12 cellular contexts compared by ENCODE assay signal in genomic region chr6:139308936-139309603, GRCh38. TPM values are rescaled to one million over a fixed set of nuclear protein-coding genes. Genes with fewer than 3 reads are reported as not detected.
A peak's percentile ranks its signal among the peaks of the same experiment; 100 is the strongest.
DNase-seq lines count a peak whose midpoint lies in the region; ATAC-seq and TF ChIP-seq lines count a peak whose summit lies in the region.
"Had no signal": no experiment of that assay in that cellular context is flagged by ENCODE, and none has a peak within 500 bp of the region (broad histone marks: within the 10 kb centered on the region; RNA-seq: fewer than 3 reads in every experiment).

No MANE protein-coding gene starts in this region.

- H3K9me3 ChIP-seq in adipocyte (ENCODE audit: control insufficient read depth, low read length): no peaks in the 10 kb centered on the region
- H3K9me3 ChIP-seq in CD8-positive, alpha-beta memory T cell (ENCODE audit: low read length): no peaks in the 10 kb centered on the region
- H3K9me3 ChIP-seq: BLaER1 had no signal

- no peak overlapping the region for H3K27ac ChIP-seq in CD8-positive, alpha-beta memory T cell (ENCODE audit: low read depth, low read length)
- H3K27ac ChIP-seq: BLaER1 had no signal

- H3K27me3 Mint-ChIP-seq in natural killer cell treated with Interleukin-12 subunit alpha and Interleukin-12 subunit beta and Interleukin-15 and Interleukin-18, amount 100 ng/mL, for 72 hours: no peaks in the 10 kb centered on the region
- no peaks in the 10 kb centered on the region for H3K27me3 Mint-ChIP-seq in natural killer cell (ENCODE audit: low read depth in 2 of 2)
- no peaks in the 10 kb centered on the region for H3K27me3 Mint-ChIP-seq in CD8-positive, alpha-beta memory T cell

- no peaks in the 10 kb centered on the region for H3K9me3 Mint-ChIP-seq in natural killer cell treated with Interleukin-12 subunit alpha and Interleukin-12 subunit beta and Interleukin-15 and Interleukin-18, amount 100 ng/mL, for 72 hours
- no peaks in the 10 kb centered on the region for H3K9me3 Mint-ChIP-seq in natural killer cell
- no peaks in the 10 kb centered on the region for H3K9me3 Mint-ChIP-seq in CD8-positive, alpha-beta memory T cell

- peaks cover 11% of the 10 kb centered on the region for H3K4me1 ChIP-seq in adipocyte (ENCODE audit: control insufficient read depth, insufficient read depth, low read length)
- no peaks in the 10 kb centered on the region for H3K4me1 ChIP-seq in CD8-positive, alpha-beta memory T cell (ENCODE audit: insufficient read depth, low read length)
- H3K4me1 ChIP-seq: BLaER1 had no signal

- no peak overlapping the region for H3K4me3 ChIP-seq in adipocyte (ENCODE audit: low read length)
- no peak overlapping the region for H3K4me3 ChIP-seq in CD8-positive, alpha-beta memory T cell (ENCODE audit: low read length)
- H3K4me3 ChIP-seq: BLaER1, GM12878 had no signal

- POLR2A ChIA-PET in CD8-positive, alpha-beta memory T cell (lab: Charles Lee): no interaction called here

- peaks cover 14 to 25% of the 10 kb centered on the region in 2 donors for H3K4me1 Mint-ChIP-seq in natural killer cell treated with Interleukin-12 subunit alpha and Interleukin-12 subunit beta and Interleukin-15 and Interleukin-18, amount 100 ng/mL, for 72 hours (ENCODE audit: low read depth in 2 of 2)
- no peaks in the 10 kb centered on the region for H3K4me1 Mint-ChIP-seq in natural killer cell
- H3K4me1 Mint-ChIP-seq in CD8-positive, alpha-beta memory T cell: peaks cover 4 to 16% (median 14%) of the 10 kb centered on the region in 3 donors

- intact Hi-C loops in natural killer cell (cut with micrococcal nuclease): no loop called here

- CTCF ChIA-PET in CD8-positive, alpha-beta memory T cell (lab: Charles Lee): no interaction called here

- peak overlapping the region; percentile 40 for H3K9ac ChIP-seq in adipocyte (ENCODE audit: low read length)
- H3K9ac ChIP-seq: BLaER1 had no signal

- H3K27ac Mint-ChIP-seq in natural killer cell treated with Interleukin-12 subunit alpha and Interleukin-12 subunit beta and Interleukin-15 and Interleukin-18, amount 100 ng/mL, for 72 hours: peak overlapping the region; percentile 56 to 74
- H3K27ac Mint-ChIP-seq in natural killer cell: no peak overlapping the region
- H3K27ac Mint-ChIP-seq in CD8-positive, alpha-beta memory T cell: peak overlapping the region in 2 of 8 donors; percentile 33 to 44

- H3K4me3 Mint-ChIP-seq in natural killer cell treated with Interleukin-12 subunit alpha and Interleukin-12 subunit beta and Interleukin-15 and Interleukin-18, amount 100 ng/mL, for 72 hours: peak overlapping the region; percentile 30
- H3K4me3 Mint-ChIP-seq in natural killer cell: no peak overlapping the region
- H3K4me3 Mint-ChIP-seq in CD8-positive, alpha-beta memory T cell: no peak overlapping the region

- DNase-seq in natural killer cell treated with Interleukin-12 subunit alpha and Interleukin-12 subunit beta and Interleukin-15 and Interleukin-18, amount 100 ng/mL, for 72 hours (ENCODE audit: low spot score): no peak
- no peak for DNase-seq in natural killer cell
- DNase-seq in adipocyte (ENCODE audit: low read depth): peak; percentile 43
- DNase-seq in left lobe of liver (ENCODE audit: low spot score): peak; percentile 73
- no peak for DNase-seq in CD8-positive, alpha-beta memory T cell
- DNase-seq in dedifferentiated amniotic fluid mesenchymal stem cell (ENCODE audit: extremely low spot score): no peak
- no peak for DNase-seq in NCI-H2227 treated with DMSO at 0.1 percent for 48 hours (lab: John Stamatoyannopoulos, UW)
- no peak for DNase-seq in glomerular visceral epithelial cell (ENCODE audit: extremely low spot score)
- DNase-seq: NCI-H2107, RPMI8226 had no signal

- no peaks in the 10 kb centered on the region for H3K27me3 ChIP-seq in adipocyte (replicated peaks; ENCODE audit: control insufficient read depth, insufficient read depth, low read length)
- H3K27me3 ChIP-seq in CD8-positive, alpha-beta memory T cell (ENCODE audit: insufficient read depth, low read length, poor library complexity, severe bottlenecking): no peaks in the 10 kb centered on the region
- H3K27me3 ChIP-seq: BLaER1 had no signal

- no peak for TF ChIP-seq CTCF in natural killer cell (IDR thresholded peaks at IDR 0.05)

- no peaks in the 10 kb centered on the region for H3K36me3 ChIP-seq in adipocyte (ENCODE audit: control insufficient read depth, insufficient read depth, low read length, severe bottlenecking)
- no peaks in the 10 kb centered on the region for H3K36me3 ChIP-seq in CD8-positive, alpha-beta memory T cell (ENCODE audit: insufficient read depth, low read length)
- H3K36me3 ChIP-seq: BLaER1 had no signal

- H3K36me3 Mint-ChIP-seq in natural killer cell treated with Interleukin-12 subunit alpha and Interleukin-12 subunit beta and Interleukin-15 and Interleukin-18, amount 100 ng/mL, for 72 hours: no peaks in the 10 kb centered on the region
- no peaks in the 10 kb centered on the region for H3K36me3 Mint-ChIP-seq in natural killer cell
- peaks cover 0 to 8% (median 2%) of the 10 kb centered on the region in 3 donors for H3K36me3 Mint-ChIP-seq in CD8-positive, alpha-beta memory T cell

- peak in 1 of 2 donors; percentile 61 for ATAC-seq in natural killer cell treated with Interleukin-12 subunit alpha and Interleukin-12 subunit beta and Interleukin-15 and Interleukin-18, amount 100 ng/mL, for 72 hours
- ATAC-seq in natural killer cell: no peak
- peak; percentile 98 for ATAC-seq in left lobe of liver

RNA-seq across cellular contexts. Expression of gene TXLNB, which starts 17.3 kb away (rescaled TPM):
- under 1 TPM in 1 of 2 donors, not detected in 1; 0.05 TPM for total RNA-seq in natural killer cell treated with Interleukin-12 subunit alpha and Interleukin-12 subunit beta and Interleukin-15 and Interleukin-18, amount 100 ng/mL, for 72 hours
- total RNA-seq in natural killer cell: under 1 TPM; 0.24 to 0.93 (median 0.50) TPM
- 0.10 TPM for total RNA-seq in left lobe of liver
- total RNA-seq in CD8-positive, alpha-beta memory T cell: under 1 TPM; 0.13 to 0.47 TPM
- 0.35 TPM for polyA plus RNA-seq in CD8-positive, alpha-beta memory T cell

Comparison
In these comparisons a context has a peak if more than half of its experiments do, and no peak if none do; other contexts are left out.
1. H3K27ac Mint-ChIP-seq: peak in natural killer cell treated with Interleukin-12 subunit alpha and Interleukin-12 subunit beta and Interleukin-15 and Interleukin-18, amount 100 ng/mL, for 72 hours (2 of 2); none in natural killer cell (0 of 2).
2. DNase-seq: peak in adipocyte (single experiment) and left lobe of liver (single experiment); none in natural killer cell treated with Interleukin-12 subunit alpha and Interleukin-12 subunit beta and Interleukin-15 and Interleukin-18, amount 100 ng/mL, for 72 hours (single experiment), natural killer cell (single experiment), CD8-positive, alpha-beta memory T cell (0 of 5), dedifferentiated amniotic fluid mesenchymal stem cell (single experiment), NCI-H2227 treated with DMSO at 0.1 percent for 48 hours (single experiment) and glomerular visceral epithelial cell (single experiment).